ENCODE assay signal across 8 cellular contexts in genomic region chr1:206001476-206001888, GRCh38. TPM values are rescaled to one million over a fixed set of nuclear protein-coding genes. Genes with fewer than 3 reads are reported as not detected.
A peak's percentile ranks its signal among the peaks of the same experiment; 100 is the strongest.
DNase-seq lines count a peak whose midpoint lies in the region; ATAC-seq and TF ChIP-seq lines count a peak whose summit lies in the region.

No MANE protein-coding gene starts in this region.

- no peaks in the 10 kb centered on the region for H3K9me3 Mint-ChIP-seq in activated naive CD4-positive, alpha-beta T cell treated with anti-CD3 and anti-CD28 coated beads, Interleukin-2, amount 50 U/mL, for 72 hours

- no peaks in the 10 kb centered on the region for H3K9me3 ChIP-seq in HUES48 (ENCODE audit: control insufficient read depth, insufficient read depth, low read length)
- H3K9me3 ChIP-seq in right cardiac atrium (ENCODE audit: control insufficient read depth, low read length): no peaks in the 10 kb centered on the region

- TF ChIP-seq CTCF in GM13977 (IDR thresholded peaks at IDR 0.05; ENCODE audit: extremely low read depth, insufficient read depth, missing control alignments): no peak

- H3K27ac ChIP-seq in HUES48 (ENCODE audit: low read depth, low read length) (peak overlapping the region; percentile 73), right cardiac atrium (ENCODE audit: low read length) (peak overlapping the region; percentile 56)

- in situ Hi-C loops in GM13977 (cut with MboI; ENCODE audit: low pct_unique_long_range_greater_than_20kb, low sequenced_read_pairs, unreplicated experiment): no loop called here

- H3K4me1 ChIP-seq in HUES48 (ENCODE audit: control insufficient read depth, insufficient read depth, low read length) (peaks cover 9% of the 10 kb centered on the region; the same call in 1 of the 2 replicates), right cardiac atrium (ENCODE audit: control insufficient read depth, insufficient read depth, low read length) (peaks cover 30% of the 10 kb centered on the region)

- H3K36me3 Mint-ChIP-seq in activated naive CD4-positive, alpha-beta T cell treated with anti-CD3 and anti-CD28 coated beads, Interleukin-2, amount 50 U/mL, for 72 hours: no peaks in the 10 kb centered on the region

- peak; percentile 92 to 95 for ATAC-seq in activated naive CD4-positive, alpha-beta T cell treated with anti-CD3 and anti-CD28 coated beads, Interleukin-2, amount 50 U/mL, for 72 hours
- peak; percentile 62 to 84 for ATAC-seq in right cardiac atrium

- H3K27ac Mint-ChIP-seq in activated naive CD4-positive, alpha-beta T cell treated with anti-CD3 and anti-CD28 coated beads, Interleukin-2, amount 50 U/mL, for 72 hours: no peak overlapping the region

- peaks cover 13% of the 10 kb centered on the region for H3K27me3 ChIP-seq in HUES48 (ENCODE audit: control insufficient read depth, insufficient read depth, low read length)
- H3K27me3 ChIP-seq in right cardiac atrium (ENCODE audit: control insufficient read depth, insufficient read depth): no peaks in the 10 kb centered on the region

- no peak overlapping the region for H3K4me3 ChIP-seq in HUES48 (ENCODE audit: low read depth, low read length)
- no peak overlapping the region for H3K4me3 ChIP-seq in right cardiac atrium (ENCODE audit: low read length)

- DNase-seq in A172 (ENCODE audit: low spot score) (peak; percentile 88), right cardiac atrium (peak in 2 of 3 donors; percentile 38 to 61), T-helper 9 cell (no peak), GM13977 (ENCODE audit: low spot score) (no peak), NCI-H748 (lab: John Stamatoyannopoulos, UW; ENCODE audit: unreplicated experiment) (no peak)
- DNase-seq in activated naive CD4-positive, alpha-beta T cell treated with anti-CD3 and anti-CD28 coated beads, Interleukin-2, amount 50 U/mL, for 72 hours (ENCODE audit: low spot score in 2 of 2): peak in 1 of 2 donors; percentile 36
- peak; percentile 67 for DNase-seq in stimulated activated CD4-positive, alpha-beta T cell treated with anti-CD3 and anti-CD28 coated beads, Interleukin-4, amount 100 ng/mL, for 24 hours

- WGBS in right cardiac atrium: 28% methylated on average over 3 of the region's 3 CpGs

- no peak overlapping the region for H3K9ac ChIP-seq in HUES48 (ENCODE audit: low read depth, low read length)

- intact Hi-C loops in right cardiac atrium (cut with DNase I): no loop called here

- no peaks in the 10 kb centered on the region for H3K36me3 ChIP-seq in HUES48 (ENCODE audit: control insufficient read depth, insufficient read depth, low read length)

RNA-seq across cellular contexts. Expression of gene RAB7B, which starts 1.7 kb away (rescaled TPM):
- 0.29 TPM in 2 replicates for total RNA-seq in A172 (2014; rRNA removed; shearing (Covaris generic))
- not detected for total RNA-seq in activated naive CD4-positive, alpha-beta T cell treated with anti-CD3 and anti-CD28 coated beads, Interleukin-2, amount 50 U/mL, for 72 hours
- 1 to 10 TPM; 1.6 to 6.0 (median 4.8) TPM for total RNA-seq in right cardiac atrium
- polyA plus RNA-seq in right cardiac atrium: 2.8 TPM

RNA-seq across cellular contexts. Expression of gene CTSE, which starts 22.2 kb away (rescaled TPM):
- total RNA-seq in A172 (2014; rRNA removed; shearing (Covaris generic)): not detected in 2 replicates
- not detected for total RNA-seq in activated naive CD4-positive, alpha-beta T cell treated with anti-CD3 and anti-CD28 coated beads, Interleukin-2, amount 50 U/mL, for 72 hours
- total RNA-seq in right cardiac atrium: under 1 TPM in 1 of 4 donors, not detected in 3; 0.18 TPM
- not detected for polyA plus RNA-seq in right cardiac atrium

RNA-seq across cellular contexts. Expression of gene RHEX, which starts 51.5 kb away (rescaled TPM):
- not detected in 2 replicates for total RNA-seq in A172 (2014; rRNA removed; shearing (Covaris generic))
- not detected for total RNA-seq in activated naive CD4-positive, alpha-beta T cell treated with anti-CD3 and anti-CD28 coated beads, Interleukin-2, amount 50 U/mL, for 72 hours
- 1 to 10 TPM in 1 of 4 donors, under 1 TPM in 2, not detected in 1; 0.17 to 1.7 (median 0.82) TPM for total RNA-seq in right cardiac atrium
- polyA plus RNA-seq in right cardiac atrium: not detected

RNA-seq across cellular contexts. Expression of gene SLC26A9, which starts 58.2 kb away (rescaled TPM):
- total RNA-seq in A172 (2014; rRNA removed; shearing (Covaris generic)): 0.05 TPM in 1 of 2 replicates, not detected in the other
- total RNA-seq in activated naive CD4-positive, alpha-beta T cell treated with anti-CD3 and anti-CD28 coated beads, Interleukin-2, amount 50 U/mL, for 72 hours: not detected
- total RNA-seq in right cardiac atrium: 10 to 100 TPM in 2 of 4 donors, 1 to 10 TPM in 2; 7.4 to 28.7 (median 16.0) TPM
- polyA plus RNA-seq in right cardiac atrium: 12.6 TPM

Comparison
In these comparisons a context has a peak if more than half of its experiments do, and no peak if none do; other contexts are left out.
1. DNase-seq: peak in A172 (single experiment), right cardiac atrium (2 of 3) and stimulated activated CD4-positive, alpha-beta T cell treated with anti-CD3 and anti-CD28 coated beads, Interleukin-4, amount 100 ng/mL, for 24 hours (single experiment); none in T-helper 9 cell (single experiment), GM13977 (single experiment) and NCI-H748 (single experiment).